Comparison of ENCODE assay signal across 12 cellular contexts in genomic region chr4:3385719-3386440, GRCh38. TPM values are rescaled to one million over a fixed set of nuclear protein-coding genes. Genes with fewer than 3 reads are reported as not detected.
A peak's percentile ranks its signal among the peaks of the same experiment; 100 is the strongest.
DNase-seq lines count a peak whose midpoint lies in the region; ATAC-seq and TF ChIP-seq lines count a peak whose summit lies in the region.
"Had no signal": no experiment of that assay in that cellular context is flagged by ENCODE, and none has a peak within 500 bp of the region (broad histone marks: within the 10 kb centered on the region; RNA-seq: fewer than 3 reads in every experiment).

No MANE protein-coding gene starts in this region.

- H3K4me1 ChIP-seq in transverse colon: peaks cover 0 to 35% (median 16%) of the 10 kb centered on the region in 4 donors

- intact Hi-C loops in activated CD4-positive, alpha-beta T cell treated with anti-CD3 and anti-CD28 coated beads for 36 hours (cut with DNase I, micrococcal nuclease): no loop called here
- intact Hi-C loops in transverse colon (cut with DNase I; ENCODE audit: low total_unique reads): no loop called here

- in situ Hi-C loops in transverse colon (cut with MboI; ENCODE audit: low pct_ligation_motif_present in 1 of 4, low pct_unique_long_range_greater_than_20kb in 1 of 4, low sequenced_read_pairs in 3 of 4): no loop called here

- H3K27me3 Mint-ChIP-seq in activated CD4-positive, alpha-beta T cell treated with anti-CD3 and anti-CD28 coated beads for 36 hours: no peaks in the 10 kb centered on the region
- H3K27me3 Mint-ChIP-seq in effector memory CD8-positive, alpha-beta T cell: peaks cover 0 to 38% of the 10 kb centered on the region in 2 donors
- peaks cover 11 to 18% (median 17%) of the 10 kb centered on the region in 3 donors for H3K27me3 Mint-ChIP-seq in naive B cell

- peak overlapping the region; percentile 38 to 66 (median 51) for H3K27ac ChIP-seq in transverse colon

- peak overlapping the region; percentile 20 for H3K27ac Mint-ChIP-seq in activated CD4-positive, alpha-beta T cell treated with anti-CD3 and anti-CD28 coated beads for 36 hours
- peak overlapping the region; percentile 9 to 65 for H3K27ac Mint-ChIP-seq in effector memory CD8-positive, alpha-beta T cell
- H3K27ac Mint-ChIP-seq in naive B cell: peak overlapping the region in 4 of 6 donors; percentile 36 to 59 (median 50)

- H3K4me3 ChIP-seq in transverse colon: no peak overlapping the region

- ATAC-seq in activated CD4-positive, alpha-beta T cell treated with anti-CD3 and anti-CD28 coated beads for 36 hours: peak; percentile 19
- ATAC-seq in effector memory CD8-positive, alpha-beta T cell (replicated peaks): no peak
- ATAC-seq in naive B cell (ENCODE audit: low read depth in 2 of 2) (no peak), GM21367 (IDR thresholded peaks at IDR 0.05; ENCODE audit: unreplicated experiment) (no peak)

- no peaks in the 10 kb centered on the region for H3K9me3 ChIP-seq in transverse colon

- 87 to 100% methylated on average over 1 to 22 of the region's 22 CpGs for whole genome bisulfite sequencing in transverse colon (ENCODE audit: low coverage in 1 of 2), 2 donors

- no peak for TF ChIP-seq POLR2A in transverse colon (IDR thresholded peaks at IDR 0.05)

- H3K4me1 Mint-ChIP-seq in activated CD4-positive, alpha-beta T cell treated with anti-CD3 and anti-CD28 coated beads for 36 hours: peaks cover 19% of the 10 kb centered on the region
- H3K4me1 Mint-ChIP-seq in effector memory CD8-positive, alpha-beta T cell (ENCODE audit: low read depth in 2 of 2): peaks cover 5% of the 10 kb centered on the region in 2 donors
- H3K4me1 Mint-ChIP-seq in naive B cell: peaks cover 34 to 46% (median 41%) of the 10 kb centered on the region in 3 donors

- no peak for TF ChIP-seq CTCF in transverse colon (IDR thresholded peaks at IDR 0.05)

- no peaks in the 10 kb centered on the region for H3K36me3 ChIP-seq in transverse colon

- H3K27me3 ChIP-seq in transverse colon: no peaks in the 10 kb centered on the region

- POLR2A ChIA-PET in activated CD4-positive, alpha-beta T cell treated with anti-CD3 and anti-CD28 coated beads for 36 hours (lab: Charles Lee): no interaction called here

- CTCF ChIA-PET in activated CD4-positive, alpha-beta T cell treated with anti-CD3 and anti-CD28 coated beads for 36 hours (lab: Charles Lee): no interaction called here

- no peak for TF ChIP-seq EP300 in transverse colon (IDR thresholded peaks at IDR 0.05; ENCODE audit: low read depth)

- no peak overlapping the region for H3K4me3 Mint-ChIP-seq in activated CD4-positive, alpha-beta T cell treated with anti-CD3 and anti-CD28 coated beads for 36 hours
- peak overlapping the region in 1 of 2 donors; percentile 40 for H3K4me3 Mint-ChIP-seq in effector memory CD8-positive, alpha-beta T cell
- peak overlapping the region in 6 of 8 donors; percentile 6 to 71 (median 48) for H3K4me3 Mint-ChIP-seq in naive B cell
- H3K4me3 Mint-ChIP-seq: activated naive CD4-positive, alpha-beta T cell treated with anti-CD3 and anti-CD28 coated beads for 36 hours had no signal

- H3K36me3 Mint-ChIP-seq in activated CD4-positive, alpha-beta T cell treated with anti-CD3 and anti-CD28 coated beads for 36 hours (ENCODE audit: low read depth): no peaks in the 10 kb centered on the region
- H3K36me3 Mint-ChIP-seq in effector memory CD8-positive, alpha-beta T cell (ENCODE audit: insufficient read depth): no peaks in the 10 kb centered on the region
- peaks cover 7 to 18% of the 10 kb centered on the region in 2 donors for H3K36me3 Mint-ChIP-seq in naive B cell

- DNase-seq in activated CD4-positive, alpha-beta T cell treated with anti-CD3 and anti-CD28 coated beads for 36 hours: no peak
- no peak for DNase-seq in activated CD4-positive, alpha-beta T cell treated with anti-CD3 and anti-CD28 coated beads for 48 hours
- no peak for DNase-seq in effector memory CD8-positive, alpha-beta T cell
- DNase-seq in naive B cell (no peak), transverse colon (no peak), NCI-H82 (lab: John Stamatoyannopoulos, UW) (no peak)
- no peak for DNase-seq in activated effector memory CD4-positive, alpha-beta T cell treated with anti-CD3 and anti-CD28 coated beads, Interleukin-2, amount 50 U/mL, for 16 hours
- DNase-seq: 8988T, DND-41, NCI-H1105 treated with DMSO at 0.1 percent for 48 hours had no signal

- peaks cover 4% of the 10 kb centered on the region for H3K9me3 Mint-ChIP-seq in activated CD4-positive, alpha-beta T cell treated with anti-CD3 and anti-CD28 coated beads for 36 hours (ENCODE audit: low read depth)
- H3K9me3 Mint-ChIP-seq in effector memory CD8-positive, alpha-beta T cell: no peaks in the 10 kb centered on the region
- H3K9me3 Mint-ChIP-seq in naive B cell: peaks cover 7 to 18% (median 11%) of the 10 kb centered on the region in 7 donors

RNA-seq across cellular contexts. Expression of gene HGFAC, which starts 55.9 kb away (rescaled TPM):
- total RNA-seq in activated CD4-positive, alpha-beta T cell treated with anti-CD3 and anti-CD28 coated beads for 36 hours: not detected
- not detected for polyA plus RNA-seq in naive B cell (ENCODE audit: low read depth in 6 of 6)
- not detected for total RNA-seq in transverse colon
- total RNA-seq: activated naive CD4-positive, alpha-beta T cell treated with anti-CD3 and anti-CD28 coated beads for 36 hours had no signal
